8 cellular contexts compared by ENCODE assay signal in genomic region chr9:137076636-137077009, GRCh38. TPM values are rescaled to one million over a fixed set of nuclear protein-coding genes. Genes with fewer than 3 reads are reported as not detected.
DNase-seq lines count a peak whose midpoint lies in the region; ATAC-seq and TF ChIP-seq lines count a peak whose summit lies in the region.

No MANE protein-coding gene starts in this region.

- peak overlapping the region; percentile 76; the same call in 1 of the 2 replicates for H2AFZ ChIP-seq in Karpas-422 (ENCODE audit: low read length)

- no peaks in the 10 kb centered on the region for H3K27me3 ChIP-seq in BE2C
- H3K27me3 ChIP-seq in Karpas-422 (ENCODE audit: low read length) = no peaks in the 10 kb centered on the region

- H3K9me3 Mint-ChIP-seq in neural crest cell = no peaks in the 10 kb centered on the region

- peak overlapping the region; percentile 85 for H3K9ac ChIP-seq in Karpas-422 (ENCODE audit: low read length)

- TF ChIP-seq CTCF in BE2C (IDR thresholded peaks at IDR 0.05; ENCODE audit: low read depth, low read length) (no peak), coronary artery (IDR thresholded peaks at IDR 0.05) (no peak), neural crest cell (conservative IDR thresholded peaks at IDR 0.05) (no peak)

- no peaks in the 10 kb centered on the region for H3K79me2 ChIP-seq in Karpas-422 (ENCODE audit: low read length)

- H3K4me1 Mint-ChIP-seq in neural crest cell = no peaks in the 10 kb centered on the region

- H3K9me3 ChIP-seq in BE2C (no peaks in the 10 kb centered on the region), Karpas-422 (ENCODE audit: low read length) (no peaks in the 10 kb centered on the region)

- H3K4me3 ChIP-seq in BE2C (ENCODE audit: low read depth, low read length) (peak overlapping the region; percentile 33; the same call in 1 of the 2 replicates), Karpas-422 (ENCODE audit: low read length) (peak overlapping the region; percentile 69), coronary artery (peak overlapping the region; percentile 72)

- H3K36me3 Mint-ChIP-seq in neural crest cell (ENCODE audit: low read depth) = no peaks in the 10 kb centered on the region

- no peak for ATAC-seq in HG02970 (IDR thresholded peaks at IDR 0.05; ENCODE audit: low FRiP score, unreplicated experiment)

- peak overlapping the region; percentile 49 for H3K4me3 Mint-ChIP-seq in neural crest cell

- peaks cover 29% of the 10 kb centered on the region for H3K36me3 ChIP-seq in BE2C
- no peaks in the 10 kb centered on the region for H3K36me3 ChIP-seq in Karpas-422 (ENCODE audit: insufficient read depth, low read length)

- H3K27ac ChIP-seq in Karpas-422 (ENCODE audit: low read length) (no peak overlapping the region), coronary artery (peak overlapping the region in 1 of 2 donors; percentile 68)

- peaks cover 70% of the 10 kb centered on the region for H3K27me3 Mint-ChIP-seq in neural crest cell (ENCODE audit: low read depth)

- peaks cover 11% of the 10 kb centered on the region for H3K4me1 ChIP-seq in BE2C
- peaks cover 26% of the 10 kb centered on the region for H3K4me1 ChIP-seq in Karpas-422 (ENCODE audit: low read length)

- H4K20me1 ChIP-seq in Karpas-422 (ENCODE audit: insufficient read depth, low read depth, low read length) = peaks cover 4% of the 10 kb centered on the region; the same call in 1 of the 2 replicates

- H3K27ac Mint-ChIP-seq in neural crest cell (ENCODE audit: unreplicated experiment) = no peak overlapping the region

- no peaks in the 10 kb centered on the region for H3K9me2 ChIP-seq in Karpas-422 (replicated peaks; ENCODE audit: insufficient read depth, low read length)

- no peak for DNase-seq in BE2C
- DNase-seq in Karpas-422 = no peak
- DNase-seq in coronary artery (ENCODE audit: low spot score) = no peak
- DNase-seq in neural crest cell (ENCODE audit: low read depth, low spot score) = no peak
- no peak for DNase-seq in GM19240 (ENCODE audit: insufficient read length, low spot score)
- DNase-seq in KBM-7 = no peak
- DNase-seq in NCI-H345 treated with DMSO at 0.1 percent for 48 hours (lab: John Stamatoyannopoulos, UW; ENCODE audit: unreplicated experiment) = no peak

- in situ Hi-C loops in KBM-7 (cut with MboI; ENCODE audit: low pct_unique_long_range_greater_than_20kb, low sequenced_read_pairs) = no loop called here

- H3K4me2 ChIP-seq in Karpas-422 (ENCODE audit: low read depth, low read length, poor library complexity, severe bottlenecking) = peak overlapping the region; percentile 84

RNA-seq across cellular contexts. Expression of gene UAP1L1, which starts 0.7 kb away (rescaled TPM):
- polyA plus RNA-seq in BE2C (2012; ENCODE audit: insufficient read depth, insufficient read length, low read depth) = 160 TPM
- 15.1 and 26.2 TPM in 2 replicates for total RNA-seq in Karpas-422 (2014; rRNA removed; shearing (Covaris generic); ENCODE audit: low replicate concordance)
- total RNA-seq in neural crest cell = 2.6 and 2.9 TPM in 2 replicates

RNA-seq across cellular contexts. Expression of gene SAPCD2, which starts 6.3 kb away (rescaled TPM):
- polyA plus RNA-seq in BE2C (2012; ENCODE audit: insufficient read depth, insufficient read length, low read depth) = 105 TPM
- total RNA-seq in Karpas-422 (2014; rRNA removed; shearing (Covaris generic); ENCODE audit: low replicate concordance) = 18.6 and 53.2 TPM in 2 replicates
- 29.8 and 31.1 TPM in 2 replicates for total RNA-seq in neural crest cell

RNA-seq across cellular contexts. Expression of gene MAN1B1, which starts 10.2 kb away (rescaled TPM):
- polyA plus RNA-seq in BE2C (2012; ENCODE audit: insufficient read depth, insufficient read length, low read depth) = 168 TPM
- 28.9 and 58.1 TPM in 2 replicates for total RNA-seq in Karpas-422 (2014; rRNA removed; shearing (Covaris generic); ENCODE audit: low replicate concordance)
- 50.4 and 54.0 TPM in 2 replicates for total RNA-seq in neural crest cell

RNA-seq across cellular contexts. Expression of gene ENTPD2, which starts 22.8 kb away (rescaled TPM):
- polyA plus RNA-seq in BE2C (2012; ENCODE audit: insufficient read depth, insufficient read length, low read depth) = not detected
- not detected in 2 replicates for total RNA-seq in Karpas-422 (2014; rRNA removed; shearing (Covaris generic); ENCODE audit: low replicate concordance)
- total RNA-seq in neural crest cell = not detected in 2 replicates

RNA-seq across cellular contexts. Expression of gene NPDC1, which starts 30.6 kb away (rescaled TPM):
- polyA plus RNA-seq in BE2C (2012; ENCODE audit: insufficient read depth, insufficient read length, low read depth) = 377 TPM
- not detected in 2 replicates for total RNA-seq in Karpas-422 (2014; rRNA removed; shearing (Covaris generic); ENCODE audit: low replicate concordance)
- 54.7 and 61.1 TPM in 2 replicates for total RNA-seq in neural crest cell
